In genomic region chr14:49585803-49586672, GRCh38 we compare ENCODE assay signal across 1 cellular context.
TF ChIP-seq lines count a peak whose summit lies in the region.

Gene RPS29 (minus strand): TSS chr14:49586380. CDS start chr14:49586346, 34 bp downstream.

TF ChIP-seq in HepG2, 621 proteins besides CTCF, POLR2A, EP300 and RAD21 (continued from another document and continues in another):
- TF ChIP-seq SKIL (CRISPR knock-in tag; IDR thresholded peaks at IDR 0.05; ENCODE audit: borderline replicate concordance), result no peak
- no peak for TF ChIP-seq LCORL (IDR thresholded peaks at IDR 0.05)
- TF ChIP-seq LCORL (CRISPR knock-in tag; IDR thresholded peaks at IDR 0.05), result no peak
- peak; percentile 17; the same call in 1 of the 2 replicates for TF ChIP-seq MLX (CRISPR knock-in tag; IDR thresholded peaks at IDR 0.05)
- TF ChIP-seq TERF1 (CRISPR knock-in tag; IDR thresholded peaks at IDR 0.05), result no peak
- TF ChIP-seq ZNF296 (CRISPR knock-in tag; conservative IDR thresholded peaks at IDR 0.05), result no peak
- TF ChIP-seq ARHGAP35 (CRISPR knock-in tag; IDR thresholded peaks at IDR 0.05; ENCODE audit: borderline replicate concordance), result 0 out of 2 replicates have a peak, but pooled peaks have one; percentile 45
- TF ChIP-seq ZNF792 (CRISPR knock-in tag; IDR thresholded peaks at IDR 0.05), result no peak; the same call in 1 of the 2 replicates
- TF ChIP-seq HIVEP1 (CRISPR knock-in tag; IDR thresholded peaks at IDR 0.05), result peak; percentile 41; the same call in 1 of the 2 replicates
- no peak for TF ChIP-seq ZNF775 (CRISPR knock-in tag; IDR thresholded peaks at IDR 0.05; ENCODE audit: borderline replicate concordance)
- no peak for TF ChIP-seq SP1 (IDR thresholded peaks at IDR 0.05)
- TF ChIP-seq SP1 (CRISPR knock-in tag; IDR thresholded peaks at IDR 0.05), result peak; percentile 57; the same call in 1 of the 2 replicates
- TF ChIP-seq SNRNP70 (IDR thresholded peaks at IDR 0.05; ENCODE audit: low read depth, low read length), result no peak
- 0 out of 2 replicates have a peak, but pooled peaks have one; percentile 23 for TF ChIP-seq ELF3 (CRISPR knock-in tag; IDR thresholded peaks at IDR 0.05)
- TF ChIP-seq XRCC5 (optimal IDR thresholded peaks at IDR 0.05; ENCODE audit: low read length), result no peak
- 0 out of 2 replicates have a peak, but pooled peaks have one; percentile 41 for TF ChIP-seq SP140L (CRISPR knock-in tag; IDR thresholded peaks at IDR 0.05; ENCODE audit: borderline replicate concordance)
- no peak for TF ChIP-seq CHD2 (IDR thresholded peaks at IDR 0.05; ENCODE audit: low read depth, low read length)
- TF ChIP-seq ZNF737 (CRISPR knock-in tag; IDR thresholded peaks at IDR 0.05; ENCODE audit: borderline replicate concordance), result 0 out of 2 replicates have a peak, but pooled peaks have one; percentile 50
- peak; percentile 77 for TF ChIP-seq RFX5 (IDR thresholded peaks at IDR 0.05; ENCODE audit: low read depth, low read length)
- TF ChIP-seq KMT2A (CRISPR knock-in tag; IDR thresholded peaks at IDR 0.05), result peak; percentile 45
- no peak for TF ChIP-seq NFE2L2 (IDR thresholded peaks at IDR 0.05; ENCODE audit: low read length)
- TF ChIP-seq TBX2 (CRISPR knock-in tag; IDR thresholded peaks at IDR 0.05; ENCODE audit: borderline replicate concordance), result peak; percentile 56; the same call in 1 of the 2 replicates
- TF ChIP-seq PLRG1 (conservative IDR thresholded peaks at IDR 0.05), result no peak
- no peak for TF ChIP-seq ZBTB44 (CRISPR knock-in tag; IDR thresholded peaks at IDR 0.05)
- TF ChIP-seq ZNF337 (CRISPR knock-in tag; IDR thresholded peaks at IDR 0.05; ENCODE audit: borderline replicate concordance, low read depth), result no peak
- TF ChIP-seq HNRNPLL (IDR thresholded peaks at IDR 0.05; ENCODE audit: low read depth, low read length, poor library complexity, severe bottlenecking), result peak; percentile 59
- no peak for TF ChIP-seq CEBPB (IDR thresholded peaks at IDR 0.05; ENCODE audit: borderline replicate concordance, low read depth, low read length)
- TF ChIP-seq ATF4 (CRISPR knock-in tag; IDR thresholded peaks at IDR 0.05), result no peak
- no peak for TF ChIP-seq DMTF1 (CRISPR knock-in tag; IDR thresholded peaks at IDR 0.05)
- no peak for TF ChIP-seq THAP8 (CRISPR knock-in tag; IDR thresholded peaks at IDR 0.05; ENCODE audit: borderline replicate concordance)
- no peak; the same call in 1 of the 2 replicates for TF ChIP-seq RFX3 (CRISPR knock-in tag; IDR thresholded peaks at IDR 0.05)
- no peak; the same call in 1 of the 2 replicates for TF ChIP-seq ZNF12 (CRISPR knock-in tag; IDR thresholded peaks at IDR 0.05)
- TF ChIP-seq ZNF607 (CRISPR knock-in tag; IDR thresholded peaks at IDR 0.05; ENCODE audit: borderline replicate concordance), result peak; percentile 57; the same call in 1 of the 2 replicates
- TF ChIP-seq ZNF562 (CRISPR knock-in tag; IDR thresholded peaks at IDR 0.05; ENCODE audit: borderline replicate concordance), result no peak
- TF ChIP-seq DR1 (CRISPR knock-in tag; IDR thresholded peaks at IDR 0.05), result peak; percentile 91
- TF ChIP-seq DBP (CRISPR knock-in tag; IDR thresholded peaks at IDR 0.05; ENCODE audit: not compliant biosample characterization), result no peak
- TF ChIP-seq GFI1 (CRISPR knock-in tag; IDR thresholded peaks at IDR 0.05; ENCODE audit: borderline replicate concordance), result peak; percentile 69; the same call in 1 of the 2 replicates
- TF ChIP-seq ZMYM2 (CRISPR knock-in tag; IDR thresholded peaks at IDR 0.05), result peak; percentile 99
- no peak for TF ChIP-seq MTF2 (CRISPR knock-in tag; IDR thresholded peaks at IDR 0.05; ENCODE audit: borderline replicate concordance)
- no peak for TF ChIP-seq ZNF674 (CRISPR knock-in tag; IDR thresholded peaks at IDR 0.05; ENCODE audit: low read depth)
- TF ChIP-seq SRSF9 (IDR thresholded peaks at IDR 0.05; ENCODE audit: borderline replicate concordance, insufficient read depth, low read depth, low read length, poor library complexity, severe bottlenecking), result no peak
- no peak for TF ChIP-seq EZH2 (conservative IDR thresholded peaks at IDR 0.05; ENCODE audit: low read depth, low read length)
- no peak for TF ChIP-seq PTBP1 (IDR thresholded peaks at IDR 0.05; ENCODE audit: low read depth, low read length, poor library complexity, severe bottlenecking)
- TF ChIP-seq TARDBP (CRISPR knock-in tag; IDR thresholded peaks at IDR 0.05), result peak; percentile 85
- TF ChIP-seq U2AF1 (optimal IDR thresholded peaks at IDR 0.05; ENCODE audit: low read depth, low read length), result no peak
- TF ChIP-seq HOXD1 (CRISPR knock-in tag; IDR thresholded peaks at IDR 0.05), result peak; percentile 13; the same call in 1 of the 2 replicates
- TF ChIP-seq ARID4A (CRISPR knock-in tag; IDR thresholded peaks at IDR 0.05; ENCODE audit: borderline replicate concordance), result peak; percentile 68; the same call in 1 of the 2 replicates
- peak; percentile 44; the same call in 1 of the 3 replicates for TF ChIP-seq MXI1 (IDR thresholded peaks at IDR 0.05; ENCODE audit: borderline replicate concordance, low read depth, low read length)
- no peak for TF ChIP-seq SRF (IDR thresholded peaks at IDR 0.05; ENCODE audit: low read depth, low read length)
- TF ChIP-seq ZNF576 (CRISPR knock-in tag; IDR thresholded peaks at IDR 0.05), result no peak
- TF ChIP-seq CAMTA2 (CRISPR knock-in tag; IDR thresholded peaks at IDR 0.05; ENCODE audit: borderline replicate concordance), result 0 out of 2 replicates have a peak, but pooled peaks have one; percentile 15
- TF ChIP-seq SMAD1 (CRISPR knock-in tag; IDR thresholded peaks at IDR 0.05; ENCODE audit: borderline replicate concordance, low read depth), result no peak
- TF ChIP-seq ZNF160 (CRISPR knock-in tag; IDR thresholded peaks at IDR 0.05), result peak; percentile 57; the same call in 1 of the 2 replicates
- peak; percentile 45; the same call in 1 of the 2 replicates for TF ChIP-seq ZNF891 (CRISPR knock-in tag; IDR thresholded peaks at IDR 0.05)
